ENCODE assay signal across 1 cellular context in the genomic region with DNA sequence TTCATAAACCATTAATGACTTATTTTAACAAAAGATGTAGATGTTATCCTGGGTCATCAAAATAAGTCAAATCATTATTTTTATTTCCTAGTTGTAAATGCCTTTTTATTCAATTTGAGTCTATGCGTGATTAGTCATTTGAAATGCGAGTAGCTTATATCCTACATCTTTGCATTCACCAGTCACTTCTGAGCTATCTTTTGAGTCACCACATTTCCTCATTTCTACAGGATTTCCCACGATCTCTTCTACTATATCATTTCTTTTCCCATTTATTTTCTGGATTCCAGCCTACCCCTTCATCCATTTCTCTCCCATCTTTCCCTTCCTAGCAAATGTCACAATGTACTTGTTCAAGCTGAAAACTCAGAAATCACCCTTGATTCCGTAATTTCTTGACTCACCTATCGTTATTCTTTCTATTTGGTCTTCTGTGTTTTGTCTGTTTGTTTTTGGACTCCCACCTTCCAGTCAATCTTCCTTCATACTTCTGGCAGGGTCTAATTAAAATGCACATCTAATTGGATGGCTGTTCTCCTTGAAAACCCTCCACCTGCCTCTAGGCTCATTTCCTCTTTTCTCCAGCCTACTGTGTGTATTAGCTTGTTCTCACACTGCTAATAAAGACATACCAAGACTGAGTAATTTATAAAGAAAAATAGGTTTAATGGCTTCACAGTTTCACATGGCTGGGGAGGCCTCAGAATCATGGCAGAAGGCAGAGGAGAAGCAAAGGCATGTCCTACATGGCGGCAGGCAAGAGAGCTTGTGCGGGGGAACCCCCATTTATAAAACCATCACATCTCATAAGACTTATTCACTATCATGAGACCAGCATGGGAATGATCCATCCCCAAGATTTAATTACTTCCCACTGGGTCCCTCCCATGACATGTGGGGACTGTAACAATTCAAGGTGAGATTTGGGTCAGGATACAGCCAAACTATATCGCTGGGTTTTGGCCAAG.
TF ChIP-seq lines count a peak whose summit lies in the region.

No MANE protein-coding gene starts in this region.

TF ChIP-seq in GM12878, 131 proteins besides CTCF, POLR2A, EP300 and RAD21 (continued from another document):
- TF ChIP-seq, protein P1, sequence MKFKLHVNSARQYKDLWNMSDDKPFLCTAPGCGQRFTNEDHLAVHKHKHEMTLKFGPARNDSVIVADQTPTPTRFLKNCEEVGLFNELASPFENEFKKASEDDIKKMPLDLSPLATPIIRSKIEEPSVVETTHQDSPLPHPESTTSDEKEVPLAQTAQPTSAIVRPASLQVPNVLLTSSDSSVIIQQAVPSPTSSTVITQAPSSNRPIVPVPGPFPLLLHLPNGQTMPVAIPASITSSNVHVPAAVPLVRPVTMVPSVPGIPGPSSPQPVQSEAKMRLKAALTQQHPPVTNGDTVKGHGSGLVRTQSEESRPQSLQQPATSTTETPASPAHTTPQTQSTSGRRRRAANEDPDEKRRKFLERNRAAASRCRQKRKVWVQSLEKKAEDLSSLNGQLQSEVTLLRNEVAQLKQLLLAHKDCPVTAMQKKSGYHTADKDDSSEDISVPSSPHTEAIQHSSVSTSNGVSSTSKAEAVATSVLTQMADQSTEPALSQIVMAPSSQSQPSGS (IDR thresholded peaks at IDR 0.05; ENCODE audit: low read length): peak; percentile 51
- TF ChIP-seq, protein P2, sequence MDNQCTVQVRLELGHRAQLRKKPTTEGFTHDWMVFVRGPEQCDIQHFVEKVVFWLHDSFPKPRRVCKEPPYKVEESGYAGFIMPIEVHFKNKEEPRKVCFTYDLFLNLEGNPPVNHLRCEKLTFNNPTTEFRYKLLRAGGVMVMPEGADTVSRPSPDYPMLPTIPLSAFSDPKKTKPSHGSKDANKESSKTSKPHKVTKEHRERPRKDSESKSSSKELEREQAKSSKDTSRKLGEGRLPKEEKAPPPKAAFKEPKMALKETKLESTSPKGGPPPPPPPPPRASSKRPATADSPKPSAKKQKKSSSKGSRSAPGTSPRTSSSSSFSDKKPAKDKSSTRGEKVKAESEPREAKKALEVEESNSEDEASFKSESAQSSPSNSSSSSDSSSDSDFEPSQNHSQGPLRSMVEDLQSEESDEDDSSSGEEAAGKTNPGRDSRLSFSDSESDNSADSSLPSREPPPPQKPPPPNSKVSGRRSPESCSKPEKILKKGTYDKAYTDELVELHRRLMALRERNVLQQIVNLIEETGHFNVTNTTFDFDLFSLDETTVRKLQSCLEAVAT (IDR thresholded peaks at IDR 0.05): no peak
- peak; percentile 39; the same call in 1 of the 2 replicates for TF ChIP-seq YY1 (IDR thresholded peaks at IDR 0.05; ENCODE audit: low read depth, low read length)
- peak; percentile 38; the same call in 1 of the 2 replicates for TF ChIP-seq IRF4 (IDR thresholded peaks at IDR 0.05; ENCODE audit: low read depth, low read length)
- TF ChIP-seq NBN (IDR thresholded peaks at IDR 0.05): 0 out of 2 replicates have a peak, but pooled peaks have one; percentile 51
- TF ChIP-seq ZNF274 (IDR thresholded peaks at IDR 0.05; ENCODE audit: insufficient read depth, insufficient read length): no peak
- no peak for TF ChIP-seq ZNF24 (IDR thresholded peaks at IDR 0.05)
- TF ChIP-seq, protein P3, sequence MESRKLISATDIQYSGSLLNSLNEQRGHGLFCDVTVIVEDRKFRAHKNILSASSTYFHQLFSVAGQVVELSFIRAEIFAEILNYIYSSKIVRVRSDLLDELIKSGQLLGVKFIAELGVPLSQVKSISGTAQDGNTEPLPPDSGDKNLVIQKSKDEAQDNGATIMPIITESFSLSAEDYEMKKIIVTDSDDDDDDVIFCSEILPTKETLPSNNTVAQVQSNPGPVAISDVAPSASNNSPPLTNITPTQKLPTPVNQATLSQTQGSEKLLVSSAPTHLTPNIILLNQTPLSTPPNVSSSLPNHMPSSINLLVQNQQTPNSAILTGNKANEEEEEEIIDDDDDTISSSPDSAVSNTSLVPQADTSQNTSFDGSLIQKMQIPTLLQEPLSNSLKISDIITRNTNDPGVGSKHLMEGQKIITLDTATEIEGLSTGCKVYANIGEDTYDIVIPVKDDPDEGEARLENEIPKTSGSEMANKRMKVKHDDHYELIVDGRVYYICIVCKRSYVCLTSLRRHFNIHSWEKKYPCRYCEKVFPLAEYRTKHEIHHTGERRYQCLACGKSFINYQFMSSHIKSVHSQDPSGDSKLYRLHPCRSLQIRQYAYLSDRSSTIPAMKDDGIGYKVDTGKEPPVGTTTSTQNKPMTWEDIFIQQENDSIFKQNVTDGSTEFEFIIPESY (IDR thresholded peaks at IDR 0.05): peak; percentile 62; the same call in 1 of the 2 replicates
- TF ChIP-seq SPI1 (IDR thresholded peaks at IDR 0.05; ENCODE audit: borderline replicate concordance, insufficient read depth, low read depth, low read length): peak; percentile 82
- TF ChIP-seq ZSCAN29 (IDR thresholded peaks at IDR 0.05): no peak
- TF ChIP-seq, protein P4, sequence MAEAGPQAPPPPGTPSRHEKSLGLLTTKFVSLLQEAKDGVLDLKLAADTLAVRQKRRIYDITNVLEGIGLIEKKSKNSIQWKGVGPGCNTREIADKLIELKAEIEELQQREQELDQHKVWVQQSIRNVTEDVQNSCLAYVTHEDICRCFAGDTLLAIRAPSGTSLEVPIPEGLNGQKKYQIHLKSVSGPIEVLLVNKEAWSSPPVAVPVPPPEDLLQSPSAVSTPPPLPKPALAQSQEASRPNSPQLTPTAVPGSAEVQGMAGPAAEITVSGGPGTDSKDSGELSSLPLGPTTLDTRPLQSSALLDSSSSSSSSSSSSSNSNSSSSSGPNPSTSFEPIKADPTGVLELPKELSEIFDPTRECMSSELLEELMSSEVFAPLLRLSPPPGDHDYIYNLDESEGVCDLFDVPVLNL (IDR thresholded peaks at IDR 0.05; ENCODE audit: low read depth, low read length): no peak
- 0 out of 2 replicates have a peak, but pooled peaks have one; percentile 5 for TF ChIP-seq RUNX3 (IDR thresholded peaks at IDR 0.05; ENCODE audit: low read length)
- no peak for TF ChIP-seq ZNF384 (IDR thresholded peaks at IDR 0.05; ENCODE audit: borderline replicate concordance, low read depth, low read length)
- TF ChIP-seq, protein P5, sequence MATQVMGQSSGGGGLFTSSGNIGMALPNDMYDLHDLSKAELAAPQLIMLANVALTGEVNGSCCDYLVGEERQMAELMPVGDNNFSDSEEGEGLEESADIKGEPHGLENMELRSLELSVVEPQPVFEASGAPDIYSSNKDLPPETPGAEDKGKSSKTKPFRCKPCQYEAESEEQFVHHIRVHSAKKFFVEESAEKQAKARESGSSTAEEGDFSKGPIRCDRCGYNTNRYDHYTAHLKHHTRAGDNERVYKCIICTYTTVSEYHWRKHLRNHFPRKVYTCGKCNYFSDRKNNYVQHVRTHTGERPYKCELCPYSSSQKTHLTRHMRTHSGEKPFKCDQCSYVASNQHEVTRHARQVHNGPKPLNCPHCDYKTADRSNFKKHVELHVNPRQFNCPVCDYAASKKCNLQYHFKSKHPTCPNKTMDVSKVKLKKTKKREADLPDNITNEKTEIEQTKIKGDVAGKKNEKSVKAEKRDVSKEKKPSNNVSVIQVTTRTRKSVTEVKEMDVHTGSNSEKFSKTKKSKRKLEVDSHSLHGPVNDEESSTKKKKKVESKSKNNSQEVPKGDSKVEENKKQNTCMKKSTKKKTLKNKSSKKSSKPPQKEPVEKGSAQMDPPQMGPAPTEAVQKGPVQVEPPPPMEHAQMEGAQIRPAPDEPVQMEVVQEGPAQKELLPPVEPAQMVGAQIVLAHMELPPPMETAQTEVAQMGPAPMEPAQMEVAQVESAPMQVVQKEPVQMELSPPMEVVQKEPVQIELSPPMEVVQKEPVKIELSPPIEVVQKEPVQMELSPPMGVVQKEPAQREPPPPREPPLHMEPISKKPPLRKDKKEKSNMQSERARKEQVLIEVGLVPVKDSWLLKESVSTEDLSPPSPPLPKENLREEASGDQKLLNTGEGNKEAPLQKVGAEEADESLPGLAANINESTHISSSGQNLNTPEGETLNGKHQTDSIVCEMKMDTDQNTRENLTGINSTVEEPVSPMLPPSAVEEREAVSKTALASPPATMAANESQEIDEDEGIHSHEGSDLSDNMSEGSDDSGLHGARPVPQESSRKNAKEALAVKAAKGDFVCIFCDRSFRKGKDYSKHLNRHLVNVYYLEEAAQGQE (IDR thresholded peaks at IDR 0.05; ENCODE audit: low read depth, low read length): no peak
- TF ChIP-seq IKZF2 (IDR thresholded peaks at IDR 0.05): peak; percentile 40 to 48; a peak in 2 of 4 replicates
- TF ChIP-seq MTA2 (IDR thresholded peaks at IDR 0.05; ENCODE audit: low read depth): peak; percentile 75
- no peak for TF ChIP-seq CBX5 (IDR thresholded peaks at IDR 0.05; ENCODE audit: low read depth)
- peak; percentile 50; the same call in 1 of the 2 replicates for TF ChIP-seq JUNB (IDR thresholded peaks at IDR 0.05)
